1 cellular context compared by ENCODE assay signal in genomic region chr1:27341525-27342252, GRCh38.
TF ChIP-seq lines count a peak whose summit lies in the region.

Gene SYTL1 (plus strand): TSS chr1:27342022. CDS start chr1:27345335, 3,313 bp downstream.

TF ChIP-seq in SK-N-SH, 30 proteins besides CTCF, POLR2A, EP300 and RAD21 (continued from another document):
- TF ChIP-seq USF1 (IDR thresholded peaks at IDR 0.05; ENCODE audit: borderline replicate concordance, low read depth) (no peak), MXI1 (IDR thresholded peaks at IDR 0.05; ENCODE audit: low read depth, low read length) (no peak), FOXJ3 (CRISPR knock-in tag; IDR thresholded peaks at IDR 0.05) (no peak)
